1 cellular context compared by ENCODE assay signal in genomic region chr1:77473690-77474089, GRCh38.
TF ChIP-seq lines count a peak whose summit lies in the region.

No MANE protein-coding gene starts in this region.

TF ChIP-seq in SK-N-SH, 30 proteins besides CTCF, POLR2A, EP300 and RAD21 (continued from another document):
- TF ChIP-seq REST (IDR thresholded peaks at IDR 0.05; ENCODE audit: low read depth, low read length) (no peak), CHD2 (IDR thresholded peaks at IDR 0.05; ENCODE audit: low read length, partially characterized antibody) (no peak), MEF2A (IDR thresholded peaks at IDR 0.05; ENCODE audit: borderline replicate concordance, low read depth) (peak; percentile 8; the same call in 1 of the 2 replicates), POLR2AphosphoS5 (IDR thresholded peaks at IDR 0.05; ENCODE audit: low read depth, low read length) (peak; percentile 71; the same call in 1 of the 2 replicates), FOSL2 (IDR thresholded peaks at IDR 0.05; ENCODE audit: borderline replicate concordance, low read depth) (peak; percentile 96; the same call in 1 of the 2 replicates), SIN3A (IDR thresholded peaks at IDR 0.05; ENCODE audit: borderline replicate concordance, low read depth, low read length) (0 out of 2 replicates have a peak, but pooled peaks have one; percentile 55), NRF1 (IDR thresholded peaks at IDR 0.05; ENCODE audit: low read depth, low read length) (no peak), TAF1 (IDR thresholded peaks at IDR 0.05; ENCODE audit: borderline replicate concordance, low read depth, low read length) (no peak), SMC3 (IDR thresholded peaks at IDR 0.05; ENCODE audit: low read depth, low read length) (no peak), RFX5 (IDR thresholded peaks at IDR 0.05; ENCODE audit: low read length) (no peak), EZH2phosphoT487 (IDR thresholded peaks at IDR 0.05; ENCODE audit: borderline replicate concordance, low read depth) (no peak), RCOR1 (IDR thresholded peaks at IDR 0.05; ENCODE audit: low read length) (no peak), FOXM1 (IDR thresholded peaks at IDR 0.05; ENCODE audit: low read depth) (peak; percentile 67; the same call in 1 of the 2 replicates)
TF ChIP-seq in SK-N-SH: peak in this region for 12.
